In genomic region chr12:42790761-42791151, GRCh38 we compare ENCODE assay signal across 11 cellular contexts.
DNase-seq lines count a peak whose midpoint lies in the region; ATAC-seq and TF ChIP-seq lines count a peak whose summit lies in the region.
"Had no signal": no experiment of that assay in that cellular context is flagged by ENCODE, and none has a peak within 500 bp of the region (broad histone marks: within the 10 kb centered on the region; RNA-seq: fewer than 3 reads in every experiment).

No MANE protein-coding gene starts in this region.

- POLR2A ChIA-PET in MCF 10A (lab: Yijun Ruan, JAX): interaction anchor here (1.0 to 1.2 kb wide), 2 partner anchors 11 to 12 kb away, joined by 3 to 4 read pairs; no protein-coding TSS in a partner anchor
- POLR2A ChIA-PET in WTC11 (lab: Charles Lee): no interaction called here

- intact Hi-C loops in MCF 10A (cut with micrococcal nuclease): loop anchor here (10.0 kb wide), 1 partner anchor 544 kb away; no protein-coding TSS in a partner anchor
- intact Hi-C loops in breast epithelium (cut with DNase I; ENCODE audit: low total_unique reads): no loop called here

- ATAC-seq in SK-N-SH treated with all-trans-retinoic acid at 6 μM for 48 hours: peak; percentile 54; the same call in 2 of the 3 replicates
- ATAC-seq in WTC11: no peak
- ATAC-seq: psoas muscle had no signal

- CTCF ChIA-PET in MCF 10A (lab: Yijun Ruan, JAX) (interaction anchor here (0.7 to 1.4 kb wide), 5 partner anchors 11 to 213 kb away, joined by 3 to 5 read pairs (median 3); no protein-coding TSS in a partner anchor), WTC11 (lab: Charles Lee) (no interaction called here)

- peaks cover 20% of the 10 kb centered on the region for H3K4me1 Mint-ChIP-seq in MCF 10A (ENCODE audit: insufficient read depth, unreplicated experiment)
- H3K4me1 Mint-ChIP-seq in type B pancreatic cell (ENCODE audit: unreplicated experiment): peaks cover 40% of the 10 kb centered on the region
- H3K4me1 Mint-ChIP-seq in WTC11: peaks cover 9% of the 10 kb centered on the region; the same call in 1 of the 2 replicates

- no peak for TF ChIP-seq CTCF in MCF 10A (IDR thresholded peaks at IDR 0.05; ENCODE audit: unreplicated experiment)
- no peak for TF ChIP-seq CTCF in breast epithelium (IDR thresholded peaks at IDR 0.05)
- no peak for TF ChIP-seq CTCF in type B pancreatic cell (conservative IDR thresholded peaks at IDR 0.05)
- no peak for TF ChIP-seq CTCF in WTC11 (IDR thresholded peaks at IDR 0.05)

- H3K9me3 Mint-ChIP-seq in MCF 10A (ENCODE audit: unreplicated experiment) (no peaks in the 10 kb centered on the region), type B pancreatic cell (no peaks in the 10 kb centered on the region), WTC11 (no peaks in the 10 kb centered on the region)

- no peak overlapping the region for H3K27ac Mint-ChIP-seq in MCF 10A (ENCODE audit: low read depth, unreplicated experiment)
- no peak overlapping the region for H3K27ac Mint-ChIP-seq in type B pancreatic cell
- no peak overlapping the region for H3K27ac Mint-ChIP-seq in WTC11

- DNase-seq in MCF 10A (ENCODE audit: unreplicated experiment): peak; percentile 39
- DNase-seq in breast epithelium (ENCODE audit: low spot score in 2 of 2): no peak
- peak; percentile 28 for DNase-seq in foreskin melanocyte
- no peak for DNase-seq in type B pancreatic cell (ENCODE audit: extremely low spot score, unreplicated experiment)
- no peak for DNase-seq in WTC11 (ENCODE audit: low spot score)
- DNase-seq in DMS153 treated with DMSO at 0.1 percent for 48 hours (lab: John Stamatoyannopoulos, UW; ENCODE audit: unreplicated experiment): no peak
- no peak for DNase-seq in NCI-H187 treated with DMSO at 0.1 percent for 48 hours (lab: John Stamatoyannopoulos, UW)
- DNase-seq: NCI-H2081, psoas muscle had no signal

- no peak overlapping the region for H3K4me3 ChIP-seq in breast epithelium
- H3K4me3 ChIP-seq: psoas muscle had no signal

- H3K27ac ChIP-seq in breast epithelium: no peak overlapping the region
- H3K27ac ChIP-seq: 22Rv1, psoas muscle had no signal

- H3K27me3 Mint-ChIP-seq in MCF 10A (ENCODE audit: insufficient read depth, unreplicated experiment) (no peaks in the 10 kb centered on the region), type B pancreatic cell (peaks cover 13% of the 10 kb centered on the region), WTC11 (ENCODE audit: low read depth) (no peaks in the 10 kb centered on the region)

- BruUV-seq in MCF 10A (replicated peaks; lab: Mats Ljungman, UMichigan): no TSS peak

- H3K4me3 Mint-ChIP-seq in MCF 10A (ENCODE audit: unreplicated experiment) (no peak overlapping the region), type B pancreatic cell (peak overlapping the region; percentile 0), WTC11 (no peak overlapping the region)

- no peaks in the 10 kb centered on the region for H3K27me3 ChIP-seq in breast epithelium

- no peaks in the 10 kb centered on the region for H3K4me1 ChIP-seq in breast epithelium
- H3K4me1 ChIP-seq: psoas muscle had no signal

- H3K36me3 Mint-ChIP-seq in MCF 10A (ENCODE audit: insufficient read depth, unreplicated experiment) (no peaks in the 10 kb centered on the region), type B pancreatic cell (no peaks in the 10 kb centered on the region), WTC11 (no peaks in the 10 kb centered on the region)

- no peak for TF ChIP-seq POLR2A in breast epithelium (IDR thresholded peaks at IDR 0.05)

- no peaks in the 10 kb centered on the region for H3K36me3 ChIP-seq in breast epithelium

- no peaks in the 10 kb centered on the region for H3K9me3 ChIP-seq in breast epithelium
- H3K9me3 ChIP-seq: psoas muscle had no signal

TF ChIP-seq in SK-N-SH treated with all-trans-retinoic acid at 6 μM for 48 hours, 23 proteins besides CTCF, POLR2A, EP300 and RAD21 (continues in another document):
- TF ChIP-seq TCF4 (CRISPR knock-in tag; IDR thresholded peaks at IDR 0.05; ENCODE audit: borderline replicate concordance): 0 out of 2 replicates have a peak, but pooled peaks have one; percentile 39
- no peak for TF ChIP-seq ZNF70 (CRISPR knock-in tag; IDR thresholded peaks at IDR 0.05)
- TF ChIP-seq, protein P1, sequence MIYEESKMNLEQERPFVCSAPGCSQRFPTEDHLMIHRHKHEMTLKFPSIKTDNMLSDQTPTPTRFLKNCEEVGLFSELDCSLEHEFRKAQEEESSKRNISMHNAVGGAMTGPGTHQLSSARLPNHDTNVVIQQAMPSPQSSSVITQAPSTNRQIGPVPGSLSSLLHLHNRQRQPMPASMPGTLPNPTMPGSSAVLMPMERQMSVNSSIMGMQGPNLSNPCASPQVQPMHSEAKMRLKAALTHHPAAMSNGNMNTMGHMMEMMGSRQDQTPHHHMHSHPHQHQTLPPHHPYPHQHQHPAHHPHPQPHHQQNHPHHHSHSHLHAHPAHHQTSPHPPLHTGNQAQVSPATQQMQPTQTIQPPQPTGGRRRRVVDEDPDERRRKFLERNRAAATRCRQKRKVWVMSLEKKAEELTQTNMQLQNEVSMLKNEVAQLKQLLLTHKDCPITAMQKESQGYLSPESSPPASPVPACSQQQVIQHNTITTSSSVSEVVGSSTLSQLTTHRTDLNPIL (CRISPR knock-in tag; IDR thresholded peaks at IDR 0.05; ENCODE audit: low read depth): 0 out of 2 replicates have a peak, but pooled peaks have one; percentile 11
- no peak for TF ChIP-seq PPARA (CRISPR knock-in tag; IDR thresholded peaks at IDR 0.05; ENCODE audit: borderline replicate concordance)
- no peak for TF ChIP-seq TOX (CRISPR knock-in tag; IDR thresholded peaks at IDR 0.05; ENCODE audit: borderline replicate concordance)
- peak; percentile 96 for TF ChIP-seq ISL1 (CRISPR knock-in tag; IDR thresholded peaks at IDR 0.05)
- TF ChIP-seq, protein P2, sequence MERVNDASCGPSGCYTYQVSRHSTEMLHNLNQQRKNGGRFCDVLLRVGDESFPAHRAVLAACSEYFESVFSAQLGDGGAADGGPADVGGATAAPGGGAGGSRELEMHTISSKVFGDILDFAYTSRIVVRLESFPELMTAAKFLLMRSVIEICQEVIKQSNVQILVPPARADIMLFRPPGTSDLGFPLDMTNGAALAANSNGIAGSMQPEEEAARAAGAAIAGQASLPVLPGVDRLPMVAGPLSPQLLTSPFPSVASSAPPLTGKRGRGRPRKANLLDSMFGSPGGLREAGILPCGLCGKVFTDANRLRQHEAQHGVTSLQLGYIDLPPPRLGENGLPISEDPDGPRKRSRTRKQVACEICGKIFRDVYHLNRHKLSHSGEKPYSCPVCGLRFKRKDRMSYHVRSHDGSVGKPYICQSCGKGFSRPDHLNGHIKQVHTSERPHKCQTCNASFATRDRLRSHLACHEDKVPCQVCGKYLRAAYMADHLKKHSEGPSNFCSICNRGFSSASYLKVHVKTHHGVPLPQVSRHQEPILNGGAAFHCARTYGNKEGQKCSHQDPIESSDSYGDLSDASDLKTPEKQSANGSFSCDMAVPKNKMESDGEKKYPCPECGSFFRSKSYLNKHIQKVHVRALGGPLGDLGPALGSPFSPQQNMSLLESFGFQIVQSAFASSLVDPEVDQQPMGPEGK (CRISPR knock-in tag; IDR thresholded peaks at IDR 0.05; ENCODE audit: borderline replicate concordance): no peak
- TF ChIP-seq ZNF8 (CRISPR knock-in tag; IDR thresholded peaks at IDR 0.05): no peak

TF ChIP-seq in WTC11, 78 proteins besides CTCF, POLR2A, EP300 and RAD21 (continues in another document):
- TF ChIP-seq NR3C1 (CRISPR knock-in tag; conservative IDR thresholded peaks at IDR 0.05; ENCODE audit: low read depth) (no peak), OVOL2 (CRISPR knock-in tag; IDR thresholded peaks at IDR 0.05; ENCODE audit: borderline replicate concordance) (no peak), GTF2I (CRISPR knock-in tag; conservative IDR thresholded peaks at IDR 0.05) (no peak), RELA (CRISPR knock-in tag; IDR thresholded peaks at IDR 0.05; ENCODE audit: borderline replicate concordance) (no peak), ESRRA (CRISPR knock-in tag; IDR thresholded peaks at IDR 0.05; ENCODE audit: borderline replicate concordance) (no peak), NFE2L1 (CRISPR knock-in tag; IDR thresholded peaks at IDR 0.05) (no peak)
- TF ChIP-seq, protein P3, sequence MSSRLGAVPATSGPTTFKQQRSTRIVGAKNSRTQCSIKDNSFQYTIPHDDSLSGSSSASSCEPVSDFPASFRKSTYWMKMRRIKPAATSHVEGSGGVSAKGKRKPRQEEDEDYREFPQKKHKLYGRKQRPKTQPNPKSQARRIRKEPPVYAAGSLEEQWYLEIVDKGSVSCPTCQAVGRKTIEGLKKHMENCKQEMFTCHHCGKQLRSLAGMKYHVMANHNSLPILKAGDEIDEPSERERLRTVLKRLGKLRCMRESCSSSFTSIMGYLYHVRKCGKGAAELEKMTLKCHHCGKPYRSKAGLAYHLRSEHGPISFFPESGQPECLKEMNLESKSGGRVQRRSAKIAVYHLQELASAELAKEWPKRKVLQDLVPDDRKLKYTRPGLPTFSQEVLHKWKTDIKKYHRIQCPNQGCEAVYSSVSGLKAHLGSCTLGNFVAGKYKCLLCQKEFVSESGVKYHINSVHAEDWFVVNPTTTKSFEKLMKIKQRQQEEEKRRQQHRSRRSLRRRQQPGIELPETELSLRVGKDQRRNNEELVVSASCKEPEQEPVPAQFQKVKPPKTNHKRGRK (CRISPR knock-in tag; IDR thresholded peaks at IDR 0.05; ENCODE audit: borderline replicate concordance): no peak
- TF ChIP-seq, protein P4, sequence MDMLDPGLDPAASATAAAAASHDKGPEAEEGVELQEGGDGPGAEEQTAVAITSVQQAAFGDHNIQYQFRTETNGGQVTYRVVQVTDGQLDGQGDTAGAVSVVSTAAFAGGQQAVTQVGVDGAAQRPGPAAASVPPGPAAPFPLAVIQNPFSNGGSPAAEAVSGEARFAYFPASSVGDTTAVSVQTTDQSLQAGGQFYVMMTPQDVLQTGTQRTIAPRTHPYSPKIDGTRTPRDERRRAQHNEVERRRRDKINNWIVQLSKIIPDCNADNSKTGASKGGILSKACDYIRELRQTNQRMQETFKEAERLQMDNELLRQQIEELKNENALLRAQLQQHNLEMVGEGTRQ (CRISPR knock-in tag; IDR thresholded peaks at IDR 0.05): no peak

Comparison
In these comparisons a context has a peak if more than half of its experiments do, and no peak if none do; other contexts are left out.
1. DNase-seq: peak in MCF 10A (single experiment) and foreskin melanocyte (single experiment); none in breast epithelium (0 of 2), type B pancreatic cell (single experiment), WTC11 (single experiment), DMS153 treated with DMSO at 0.1 percent for 48 hours (single experiment) and NCI-H187 treated with DMSO at 0.1 percent for 48 hours (single experiment).